In genomic region chr7:106089647-106090046, GRCh38 we compare ENCODE assay signal across 15 cellular contexts. TPM values are rescaled to one million over a fixed set of nuclear protein-coding genes. Genes with fewer than 3 reads are reported as not detected.
DNase-seq lines count a peak whose midpoint lies in the region; ATAC-seq, FAIRE-seq and TF ChIP-seq lines count a peak whose summit lies in the region.
"Had no signal": no experiment of that assay in that cellular context is flagged by ENCODE, and none has a peak within 500 bp of the region (broad histone marks: within the 10 kb centered on the region; RNA-seq: fewer than 3 reads in every experiment).

No MANE protein-coding gene starts in this region.

- H3K36me3 Mint-ChIP-seq in stimulated activated naive CD8-positive, alpha-beta T cell treated with anti-CD3 and anti-CD28 coated beads, Interleukin-15, Interleukin-2, amounts not matched to agents 100 ng/mL and 50 ng/mL, for 24 hours (ENCODE audit: low read depth) = peaks cover 44% of the 10 kb centered on the region
- H3K36me3 Mint-ChIP-seq in T-cell = peaks cover 37% of the 10 kb centered on the region

- H3K9me3 Mint-ChIP-seq in stimulated activated naive CD8-positive, alpha-beta T cell treated with anti-CD3 and anti-CD28 coated beads, Interleukin-15, Interleukin-2, amounts not matched to agents 100 ng/mL and 50 ng/mL, for 24 hours = no peaks in the 10 kb centered on the region
- H3K9me3 Mint-ChIP-seq in T-cell = no peaks in the 10 kb centered on the region
- H3K9me3 Mint-ChIP-seq: T-helper 1 cell treated with Interleukin-12 subunit alpha and Interleukin-12 subunit beta and Interleukin-4 antibody, amounts not matched to agents 30 μg/mL and 1 μg/mL, for 36 hours had no signal

- FAIRE-seq in D721Med (lab: Jason Lieb, UNC) = no peak
- FAIRE-seq: A549, astrocyte, endometrium had no signal

- no peak for DNase-seq in stimulated activated naive CD8-positive, alpha-beta T cell treated with anti-CD3 and anti-CD28 coated beads, Interleukin-15, Interleukin-2, amounts not matched to agents 100 U/mL and 50 U/mL, for 24 hours
- DNase-seq in kidney glomerular epithelial cell (lab: John Stamatoyannopoulos, UW) (no peak), NCI-H345 treated with DMSO at 0.1 percent for 48 hours (lab: John Stamatoyannopoulos, UW; ENCODE audit: unreplicated experiment) (no peak), T-cell (no peak), D721Med (ENCODE audit: insufficient read length, low spot score) (no peak)
- DNase-seq: MG63, NCI-H69 had no signal

- CTCF ChIA-PET in T-cell (lab: Charles Lee) = no interaction called here

- ATAC-seq in stimulated activated naive CD8-positive, alpha-beta T cell treated with anti-CD3 and anti-CD28 coated beads, Interleukin-15, Interleukin-2, amounts not matched to agents 100 U/mL and 50 U/mL, for 24 hours = no peak
- ATAC-seq in HG02642 (IDR thresholded peaks at IDR 0.05; ENCODE audit: poor library complexity, unreplicated experiment) (peak; percentile 74), HG03460 (IDR thresholded peaks at IDR 0.05; ENCODE audit: unreplicated experiment) (peak; percentile 96), T-cell (replicated peaks in 1 of 4) (no peak)
- ATAC-seq: A549, HCT116 had no signal

- TF ChIP-seq CTCF in D721Med (IDR thresholded peaks at IDR 0.05; ENCODE audit: insufficient read depth, missing control alignments) = no peak

- no peaks in the 10 kb centered on the region for H3K27me3 Mint-ChIP-seq in stimulated activated naive CD8-positive, alpha-beta T cell treated with anti-CD3 and anti-CD28 coated beads, Interleukin-15, Interleukin-2, amounts not matched to agents 100 ng/mL and 50 ng/mL, for 24 hours
- no peaks in the 10 kb centered on the region for H3K27me3 Mint-ChIP-seq in T-cell

- peaks cover 28% of the 10 kb centered on the region for H3K4me1 Mint-ChIP-seq in stimulated activated naive CD8-positive, alpha-beta T cell treated with anti-CD3 and anti-CD28 coated beads, Interleukin-15, Interleukin-2, amounts not matched to agents 100 ng/mL and 50 ng/mL, for 24 hours (ENCODE audit: low read depth)
- H3K4me1 Mint-ChIP-seq in T-cell = peaks cover 0 to 26% (median 13%) of the 10 kb centered on the region in 3 donors

- POLR2A ChIA-PET in T-cell (lab: Charles Lee) = no interaction called here

- no peak overlapping the region for H3K4me3 Mint-ChIP-seq in stimulated activated naive CD8-positive, alpha-beta T cell treated with anti-CD3 and anti-CD28 coated beads, Interleukin-15, Interleukin-2, amounts not matched to agents 100 ng/mL and 50 ng/mL, for 24 hours
- H3K4me3 Mint-ChIP-seq in T-cell = no peak overlapping the region
- H3K4me3 Mint-ChIP-seq: T-helper 1 cell treated with Interleukin-12 subunit alpha and Interleukin-12 subunit beta and Interleukin-4 antibody, amounts not matched to agents 30 μg/mL and 1 μg/mL, for 36 hours had no signal

- H3K27ac Mint-ChIP-seq in stimulated activated naive CD8-positive, alpha-beta T cell treated with anti-CD3 and anti-CD28 coated beads, Interleukin-15, Interleukin-2, amounts not matched to agents 100 ng/mL and 50 ng/mL, for 24 hours = peak overlapping the region; percentile 22
- no peak overlapping the region for H3K27ac Mint-ChIP-seq in T-cell
- H3K27ac Mint-ChIP-seq: T-helper 1 cell treated with Interleukin-12 subunit alpha and Interleukin-12 subunit beta and Interleukin-4 antibody, amounts not matched to agents 30 μg/mL and 1 μg/mL, for 36 hours had no signal

RNA-seq across cellular contexts. Expression of gene SYPL1, which starts 22.5 kb away (rescaled TPM):
- 10 to 100 TPM; 36.5 to 44.7 (median 42.6) TPM for total RNA-seq in T-cell

Comparison
In these comparisons a context has a peak if more than half of its experiments do, and no peak if none do; other contexts are left out.
1. ATAC-seq: peak in HG02642 (single experiment) and HG03460 (single experiment); none in stimulated activated naive CD8-positive, alpha-beta T cell treated with anti-CD3 and anti-CD28 coated beads, Interleukin-15, Interleukin-2, amounts not matched to agents 100 U/mL and 50 U/mL, for 24 hours (single experiment) and T-cell (0 of 4).